Comparison of ENCODE assay signal across 1 cellular context in genomic region chr7:88628363-88629085, GRCh38.
TF ChIP-seq lines count a peak whose summit lies in the region.

No MANE protein-coding gene starts in this region.

TF ChIP-seq in GM12878, 131 proteins besides CTCF, POLR2A, EP300 and RAD21 (continued from another document):
- TF ChIP-seq BRCA1 (IDR thresholded peaks at IDR 0.05; ENCODE audit: low read depth, low read length) (no peak), DPF2 (IDR thresholded peaks at IDR 0.05) (peak; percentile 100), CBFB (IDR thresholded peaks at IDR 0.05; ENCODE audit: low read depth) (no peak), PRDM15 (CRISPR knock-in tag; IDR thresholded peaks at IDR 0.05) (no peak), ATF7 (IDR thresholded peaks at IDR 0.05; ENCODE audit: low read depth) (peak; percentile 84), GATAD2B (conservative IDR thresholded peaks at IDR 0.05; ENCODE audit: low read depth) (peak; percentile 74), PAX5 (IDR thresholded peaks at IDR 0.05; ENCODE audit: borderline replicate concordance, low read depth, low read length) (0 out of 2 replicates have a peak, but pooled peaks have one; percentile 62), ZNF217 (IDR thresholded peaks at IDR 0.05) (peak; percentile 72; the same call in 1 of the 2 replicates), BACH1 (IDR thresholded peaks at IDR 0.05; ENCODE audit: borderline replicate concordance) (peak; percentile 96; the same call in 1 of the 2 replicates), FOXM1 (IDR thresholded peaks at IDR 0.05; ENCODE audit: low read depth, low read length) (peak; percentile 94), E2F8 (IDR thresholded peaks at IDR 0.05; ENCODE audit: low read depth, partially characterized antibody) (peak; percentile 17), MYB (IDR thresholded peaks at IDR 0.05; ENCODE audit: borderline replicate concordance, low read depth, low read length) (no peak), MEF2A (IDR thresholded peaks at IDR 0.05; ENCODE audit: insufficient read depth, low read depth, low read length) (peak; percentile 88), RAD51 (IDR thresholded peaks at IDR 0.05) (no peak; the same call in 1 of the 2 replicates), RELB (IDR thresholded peaks at IDR 0.05; ENCODE audit: low read depth) (peak; percentile 91; the same call in 1 of the 2 replicates), NKRF (conservative IDR thresholded peaks at IDR 0.05) (no peak; the same call in 1 of the 2 replicates)
- TF ChIP-seq, protein P1, sequence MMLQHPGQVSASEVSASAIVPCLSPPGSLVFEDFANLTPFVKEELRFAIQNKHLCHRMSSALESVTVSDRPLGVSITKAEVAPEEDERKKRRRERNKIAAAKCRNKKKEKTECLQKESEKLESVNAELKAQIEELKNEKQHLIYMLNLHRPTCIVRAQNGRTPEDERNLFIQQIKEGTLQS (IDR thresholded peaks at IDR 0.05; ENCODE audit: borderline replicate concordance, extremely low read depth, low read depth, low read length): no peak
- TF ChIP-seq, protein P2, sequence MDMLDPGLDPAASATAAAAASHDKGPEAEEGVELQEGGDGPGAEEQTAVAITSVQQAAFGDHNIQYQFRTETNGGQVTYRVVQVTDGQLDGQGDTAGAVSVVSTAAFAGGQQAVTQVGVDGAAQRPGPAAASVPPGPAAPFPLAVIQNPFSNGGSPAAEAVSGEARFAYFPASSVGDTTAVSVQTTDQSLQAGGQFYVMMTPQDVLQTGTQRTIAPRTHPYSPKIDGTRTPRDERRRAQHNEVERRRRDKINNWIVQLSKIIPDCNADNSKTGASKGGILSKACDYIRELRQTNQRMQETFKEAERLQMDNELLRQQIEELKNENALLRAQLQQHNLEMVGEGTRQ (IDR thresholded peaks at IDR 0.05; ENCODE audit: borderline replicate concordance, low read depth, low read length): no peak
